ENCODE assay signal across 4 cellular contexts in genomic region chr4:154594343-154594742, GRCh38. TPM values are rescaled to one million over a fixed set of nuclear protein-coding genes. Genes with fewer than 3 reads are reported as not detected.
"Had no signal": no experiment of that assay in that cellular context is flagged by ENCODE, and none has a peak within 500 bp of the region (broad histone marks: within the 10 kb centered on the region; RNA-seq: fewer than 3 reads in every experiment).

No MANE protein-coding gene starts in this region.

RNA-seq across cellular contexts. Expression of gene FGA, which starts 3.8 kb away (rescaled TPM):
- total RNA-seq: H4, H7, HT-29 had no signal
- polyA plus RNA-seq: IgD-negative memory B cell had no signal

RNA-seq across cellular contexts. Expression of gene FGG, which starts 18.1 kb away (rescaled TPM):
- total RNA-seq: H4, H7, HT-29 had no signal
- polyA plus RNA-seq: IgD-negative memory B cell had no signal

RNA-seq across cellular contexts. Expression of gene FGB, which starts 31.5 kb away (rescaled TPM):
- total RNA-seq: H7, HT-29 had no signal
- polyA plus RNA-seq: IgD-negative memory B cell had no signal
